Comparison of ENCODE assay signal across 15 cellular contexts in genomic region chr3:138049157-138049919, GRCh38. TPM values are rescaled to one million over a fixed set of nuclear protein-coding genes. Genes with fewer than 3 reads are reported as not detected.
DNase-seq lines count a peak whose midpoint lies in the region; TF ChIP-seq lines count a peak whose summit lies in the region.
"Had no signal": no experiment of that assay in that cellular context is flagged by ENCODE, and none has a peak within 500 bp of the region (broad histone marks: within the 10 kb centered on the region; RNA-seq: fewer than 3 reads in every experiment).

No MANE protein-coding gene starts in this region.

- H3K9me3 Mint-ChIP-seq in HFFc6 (no peaks in the 10 kb centered on the region), immature natural killer cell (peaks cover 0 to 5% (median 3%) of the 10 kb centered on the region in 6 donors)

- H3K27ac Mint-ChIP-seq in HFFc6 (peak overlapping the region; percentile 86), immature natural killer cell (no peak overlapping the region)
- H3K27ac Mint-ChIP-seq: stimulated activated memory B cell treated with anti-CD40 and anti-IgM and Interleukin-4, amounts not matched to agents 10 μg/mL and 1 μg/mL and 100 μg/mL, for 72 hours had no signal

- no peak overlapping the region for H3K4me3 Mint-ChIP-seq in HFFc6
- no peak overlapping the region for H3K4me3 Mint-ChIP-seq in immature natural killer cell
- H3K4me3 Mint-ChIP-seq: stimulated activated memory B cell treated with anti-CD40 and anti-IgM and Interleukin-4, amounts not matched to agents 10 μg/mL and 1 μg/mL and 100 μg/mL, for 72 hours had no signal

- in situ Hi-C loops in brain microvascular endothelial cell (cut with HindIII; ENCODE audit: low pct_ligation_motif_present, low sequenced_read_pairs) (no loop called here), G401 (cut with HindIII; ENCODE audit: low sequenced_read_pairs) (no loop called here)

- TF ChIP-seq CTCF in HFFc6 (IDR thresholded peaks at IDR 0.05): peak; percentile 48
- peak; percentile 49 for TF ChIP-seq CTCF in brain microvascular endothelial cell (IDR thresholded peaks at IDR 0.05; ENCODE audit: low read depth, low read length, missing control alignments)

- H3K4me1 Mint-ChIP-seq in HFFc6 (ENCODE audit: low read depth) (peaks cover 39% of the 10 kb centered on the region), immature natural killer cell (no peaks in the 10 kb centered on the region)
- H3K4me1 Mint-ChIP-seq: stimulated activated memory B cell treated with anti-CD40 and anti-IgM and Interleukin-4, amounts not matched to agents 10 μg/mL and 1 μg/mL and 100 μg/mL, for 72 hours had no signal

- H3K4me3 ChIP-seq in brain microvascular endothelial cell (ENCODE audit: low read depth, low read length): no peak overlapping the region
- H3K4me3 ChIP-seq: gastrocnemius medialis, left lung had no signal

- H3K36me3 ChIP-seq in brain microvascular endothelial cell (replicated peaks): peaks cover 7% of the 10 kb centered on the region
- H3K36me3 ChIP-seq: gastrocnemius medialis had no signal

- H3K27me3 ChIP-seq in brain microvascular endothelial cell (replicated peaks): no peaks in the 10 kb centered on the region
- H3K27me3 ChIP-seq: gastrocnemius medialis, left lung had no signal

- peaks cover 25% of the 10 kb centered on the region for H3K36me3 Mint-ChIP-seq in HFFc6 (ENCODE audit: low read depth)
- no peaks in the 10 kb centered on the region for H3K36me3 Mint-ChIP-seq in immature natural killer cell
- H3K36me3 Mint-ChIP-seq: stimulated activated memory B cell treated with anti-CD40 and anti-IgM and Interleukin-4, amounts not matched to agents 10 μg/mL and 1 μg/mL and 100 μg/mL, for 72 hours had no signal

- H3K27me3 Mint-ChIP-seq in HFFc6 (ENCODE audit: insufficient read depth) (no peaks in the 10 kb centered on the region; the same call in 1 of the 2 replicates), immature natural killer cell (ENCODE audit: low read depth in 3 of 3) (peaks cover 1 to 3% (median 2%) of the 10 kb centered on the region in 3 donors)

- peak; percentile 81 for DNase-seq in EH (ENCODE audit: low read depth)
- DNase-seq in HFFc6: peak; percentile 85
- DNase-seq in brain microvascular endothelial cell: peak; percentile 84
- peak; percentile 63 for DNase-seq in non-pigmented ciliary epithelial cell (ENCODE audit: low read depth)
- DNase-seq in G401 (ENCODE audit: low spot score): no peak
- no peak for DNase-seq in effector CD8-positive, alpha-beta T cell (lab: John Stamatoyannopoulos, UW)
- no peak for DNase-seq in NCI-H2029 (lab: John Stamatoyannopoulos, UW)
- no peak for DNase-seq in immature natural killer cell
- DNase-seq: activated CD4-positive, alpha-beta T cell treated with anti-CD3 and anti-CD28 coated beads, Interleukin-2, amount 50 U/mL, for 1 hour; activated effector memory CD4-positive, alpha-beta T cell treated with anti-CD3 and anti-CD28 coated beads, Interleukin-2, amount 50 U/mL, for 16 hours; gastrocnemius medialis; left lung; NCI-H187 had no signal

- H3K27ac ChIP-seq in brain microvascular endothelial cell: peak overlapping the region; percentile 66
- H3K27ac ChIP-seq: gastrocnemius medialis, left lung had no signal

RNA-seq across cellular contexts. Expression of gene CLDN18, which starts 39.4 kb away (rescaled TPM):
- total RNA-seq in HFFc6 (2021; fragmentation: NEBNext Ultra II Directional; extraction: Animal tissue kit (Norgen Biotek cat#: 25700)): not detected
- total RNA-seq in G401 (2014; rRNA removed; shearing (Covaris generic)): not detected in 2 replicates
- polyA plus RNA-seq in immature natural killer cell: not detected
- total RNA-seq: gastrocnemius medialis, omental fat pad had no signal

Comparison
In these comparisons a context has a peak if more than half of its experiments do, and no peak if none do; other contexts are left out.
1. DNase-seq: peak in EH (single experiment), HFFc6 (single experiment), brain microvascular endothelial cell (single experiment) and non-pigmented ciliary epithelial cell (single experiment); none in G401 (single experiment), effector CD8-positive, alpha-beta T cell (single experiment), NCI-H2029 (single experiment) and immature natural killer cell (0 of 3).